32 cellular contexts compared by ENCODE assay signal in the genomic region with DNA sequence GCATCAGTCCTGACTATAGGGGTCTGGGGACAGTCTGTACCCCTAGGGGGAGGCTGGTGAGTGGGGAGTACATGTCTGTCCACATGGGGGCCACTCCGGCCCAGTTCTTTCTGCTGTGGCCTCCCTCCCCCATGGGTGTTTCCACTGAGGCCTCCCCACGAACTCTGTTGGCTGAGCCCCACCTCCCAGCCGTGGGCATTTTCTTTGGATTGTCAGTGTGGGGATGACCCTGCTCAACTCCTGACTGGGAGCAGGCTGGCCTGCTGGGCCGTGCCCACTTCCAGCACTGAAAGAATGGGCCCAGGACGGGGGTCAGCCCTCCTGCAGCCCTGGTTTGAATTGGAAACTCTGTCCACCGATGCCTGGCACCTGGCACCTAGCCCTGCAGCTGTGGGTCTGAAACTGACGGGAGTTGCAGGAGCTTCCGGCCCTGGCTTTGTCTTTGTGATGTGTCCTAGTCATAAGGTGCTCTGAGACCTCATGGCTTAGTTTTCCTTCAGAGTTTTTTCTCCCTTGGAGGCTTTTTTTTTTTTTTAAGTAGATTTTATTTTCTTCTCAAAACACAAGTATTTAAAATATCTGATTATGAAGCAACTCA. TPM values are rescaled to one million over a fixed set of nuclear protein-coding genes. Genes with fewer than 3 reads are reported as not detected.
DNase-seq lines count a peak whose midpoint lies in the region; ATAC-seq and TF ChIP-seq lines count a peak whose summit lies in the region.
"Had no signal": no experiment of that assay in that cellular context is flagged by ENCODE, and none has a peak within 500 bp of the region (broad histone marks: within the 10 kb centered on the region; RNA-seq: fewer than 3 reads in every experiment).

No MANE protein-coding gene starts in this region.

- 88 to 91% methylated on average over 8 of the region's 8 CpGs for WGBS in sigmoid colon, 2 donors

- peak; percentile 57 for ATAC-seq in GM19351 (IDR thresholded peaks at IDR 0.05; ENCODE audit: unreplicated experiment)
- ATAC-seq: naive thymus-derived CD4-positive, alpha-beta T cell; WTC11 had no signal

- no peaks in the 10 kb centered on the region for H3K36me3 ChIP-seq in sigmoid colon
- H3K36me3 ChIP-seq: BLaER1 treated with 17β-estradiol and CSF1 and Interleukin-3, amounts not matched to agents 10 nM and 100 nM; colonic mucosa; suprapubic skin; upper lobe of left lung had no signal

- no peak for TF ChIP-seq EP300 in sigmoid colon (IDR thresholded peaks at IDR 0.05)

- H3K27me3 ChIP-seq in sigmoid colon: no peaks in the 10 kb centered on the region
- H3K27me3 ChIP-seq: BLaER1 treated with 17β-estradiol and CSF1 and Interleukin-3, amounts not matched to agents 10 nM and 100 nM; colonic mucosa; suprapubic skin; upper lobe of left lung had no signal

- no peak overlapping the region for H3K4me3 ChIP-seq in sigmoid colon
- H3K4me3 ChIP-seq: BLaER1 treated with 17β-estradiol and CSF1 and Interleukin-3, amounts not matched to agents 10 nM and 100 nM; colonic mucosa; lung; skin epidermis; suprapubic skin; upper lobe of left lung had no signal

- H3K27ac ChIP-seq in angular gyrus (ENCODE audit: low read depth, low read length) (peak overlapping the region; percentile 8), sigmoid colon (no peak overlapping the region)
- H3K27ac ChIP-seq: BLaER1 treated with 17β-estradiol and CSF1 and Interleukin-3, amounts not matched to agents 10 nM and 100 nM; colonic mucosa; epithelial cell of prostate; skin epidermis; suprapubic skin; upper lobe of left lung had no signal

- DNase-seq in NCI-H2029 treated with DMSO at 0.1 percent for 48 hours (lab: John Stamatoyannopoulos, UW): peak; percentile 9
- DNase-seq in sigmoid colon: peak; percentile 60
- no peak for DNase-seq in DMS79 treated with DMSO at 0.1 percent for 48 hours (lab: John Stamatoyannopoulos, UW)
- no peak for DNase-seq in NCI-H526 treated with DMSO at 0.1 percent for 48 hours (lab: John Stamatoyannopoulos, UW)
- no peak for DNase-seq in NCI-H1436 treated with DMSO at 0.1 percent for 48 hours (lab: John Stamatoyannopoulos, UW)
- DNase-seq: activated CD4-positive, alpha-beta T cell treated with anti-CD3 and anti-CD28 coated beads, Interleukin-2, amount 10 ng/mL, durations not matched to agents 24 days and 14 days; activated gamma-delta T cell treated with Interleukin-2 at 50 U/mL for 16 hours; activated T-cell treated with anti-CD3 and anti-CD28 coated beads, Interleukin-2, amount 50 U/mL, for 1 hour; Caco-2; colonic mucosa; effector CD4-positive, alpha-beta T cell; GF-D8; GOT3; hippocampal formation; naive thymus-derived CD4-positive, alpha-beta T cell; NCI-H1105; NCI-H2107; NCI-H446 treated with DMSO at 0.1 percent for 48 hours; stimulated activated naive CD4-positive, alpha-beta T cell treated with Interleukin-2 at 50 U/mL for 16 hours; upper lobe of left lung had no signal

- H3K9me3 ChIP-seq in sigmoid colon: no peaks in the 10 kb centered on the region
- H3K9me3 ChIP-seq: BLaER1 treated with 17β-estradiol and CSF1 and Interleukin-3, amounts not matched to agents 10 nM and 100 nM; Caco-2; colonic mucosa; suprapubic skin; upper lobe of left lung had no signal

- no peaks in the 10 kb centered on the region for H3K4me1 ChIP-seq in sigmoid colon
- H3K4me1 ChIP-seq: Caco-2, colonic mucosa, upper lobe of left lung had no signal

- TF ChIP-seq POLR2A in sigmoid colon (IDR thresholded peaks at IDR 0.05): no peak

- no peak for TF ChIP-seq CTCF in sigmoid colon (IDR thresholded peaks at IDR 0.05)

- intact Hi-C loops in sigmoid colon (cut with DNase I): no loop called here

RNA-seq across cellular contexts. Expression of a gene that starts 46.5 kb away (rescaled TPM):
- total RNA-seq in sigmoid colon: 10 to 100 TPM; 17.5 to 35.7 (median 24.9) TPM
- 10 to 100 TPM; 17.1 to 22.8 (median 20.6) TPM for polyA plus RNA-seq in sigmoid colon

RNA-seq across cellular contexts. Expression of a gene that starts 58.3 kb away (rescaled TPM):
- total RNA-seq in sigmoid colon: not detected
- not detected for polyA plus RNA-seq in sigmoid colon
- total RNA-seq: activated CD4-positive, alpha-beta T cell treated with anti-CD3 and anti-CD28 coated beads, Interleukin-2, amount 10 ng/mL, durations not matched to agents 24 days and 14 days; cardiac septum; HT-29; naive thymus-derived CD4-positive, alpha-beta T cell; omental fat pad; T-helper 1 cell treated with Interleukin-12 subunit alpha and Interleukin-12 subunit beta and Interleukin-4 antibody, amounts not matched to agents 30 ng/mL and 1 ng/mL, for 36 hours had no signal
- polyA plus RNA-seq: naive thymus-derived CD4-positive, alpha-beta T cell had no signal

Comparison
In these comparisons a context has a peak if more than half of its experiments do, and no peak if none do; other contexts are left out.
1. DNase-seq: peak in NCI-H2029 treated with DMSO at 0.1 percent for 48 hours (single experiment) and sigmoid colon (single experiment); none in DMS79 treated with DMSO at 0.1 percent for 48 hours (single experiment), NCI-H526 treated with DMSO at 0.1 percent for 48 hours (single experiment) and NCI-H1436 treated with DMSO at 0.1 percent for 48 hours (single experiment).